ENCODE assay signal across 18 cellular contexts in genomic region chr16:11342021-11342855, GRCh38. TPM values are rescaled to one million over a fixed set of nuclear protein-coding genes. Genes with fewer than 3 reads are reported as not detected.
A peak's percentile ranks its signal among the peaks of the same experiment; 100 is the strongest.
DNase-seq lines count a peak whose midpoint lies in the region; ATAC-seq and TF ChIP-seq lines count a peak whose summit lies in the region.
"Had no signal": no experiment of that assay in that cellular context is flagged by ENCODE, and none has a peak within 500 bp of the region (broad histone marks: within the 10 kb centered on the region; RNA-seq: fewer than 3 reads in every experiment).

No MANE protein-coding gene starts in this region.

- H3K27me3 Mint-ChIP-seq in activated CD4-positive, alpha-beta T cell treated with anti-CD3 and anti-CD28 coated beads, Interleukin-2, amount 10 ng/mL, durations not matched to agents 7 days and 5 days, result no peaks in the 10 kb centered on the region
- no peaks in the 10 kb centered on the region for H3K27me3 Mint-ChIP-seq in T-helper 17 cell
- H3K27me3 Mint-ChIP-seq in endodermal cell (ENCODE audit: insufficient read depth), result peaks cover 2% of the 10 kb centered on the region
- H3K27me3 Mint-ChIP-seq in stimulated activated memory B cell treated with anti-CD40 and anti-IgM and Interleukin-4, amounts not matched to agents 10 μg/mL and 1 μg/mL and 100 μg/mL, for 72 hours, result no peaks in the 10 kb centered on the region

- peak overlapping the region; percentile 65 for H3K27ac Mint-ChIP-seq in activated CD4-positive, alpha-beta T cell treated with anti-CD3 and anti-CD28 coated beads, Interleukin-2, amount 10 ng/mL, durations not matched to agents 7 days and 5 days
- peak overlapping the region; percentile 8 for H3K27ac Mint-ChIP-seq in T-helper 17 cell
- peak overlapping the region; percentile 6 for H3K27ac Mint-ChIP-seq in endodermal cell
- peak overlapping the region; percentile 46 for H3K27ac Mint-ChIP-seq in stimulated activated memory B cell treated with anti-CD40 and anti-IgM and Interleukin-4, amounts not matched to agents 10 μg/mL and 1 μg/mL and 100 μg/mL, for 72 hours

- no peak overlapping the region for H3K27ac ChIP-seq in endodermal cell (ENCODE audit: low read depth, low read length)
- H3K27ac ChIP-seq: esophagus muscularis mucosa, neutrophil, right atrium auricular region, stomach, upper lobe of left lung had no signal

- H3K9me3 Mint-ChIP-seq in activated CD4-positive, alpha-beta T cell treated with anti-CD3 and anti-CD28 coated beads, Interleukin-2, amount 10 ng/mL, durations not matched to agents 7 days and 5 days, result no peaks in the 10 kb centered on the region
- peaks cover 8% of the 10 kb centered on the region for H3K9me3 Mint-ChIP-seq in endodermal cell
- no peaks in the 10 kb centered on the region for H3K9me3 Mint-ChIP-seq in stimulated activated memory B cell treated with anti-CD40 and anti-IgM and Interleukin-4, amounts not matched to agents 10 μg/mL and 1 μg/mL and 100 μg/mL, for 72 hours

- WGBS in endodermal cell (ENCODE audit: insufficient coverage in 1 of 2, insufficient read length in 1 of 2), 2 experiments, result 69 to 90% methylated on average over 2 to 5 of the region's 5 CpGs

- POLR2A ChIA-PET in activated CD4-positive, alpha-beta T cell treated with anti-CD3 and anti-CD28 coated beads, Interleukin-2, amount 10 ng/mL, durations not matched to agents 7 days and 5 days (lab: Charles Lee), result no interaction called here

- no peak for TF ChIP-seq CTCF in endodermal cell (conservative IDR thresholded peaks at IDR 0.05)

- CTCF ChIA-PET in activated CD4-positive, alpha-beta T cell treated with anti-CD3 and anti-CD28 coated beads, Interleukin-2, amount 10 ng/mL, durations not matched to agents 7 days and 5 days (lab: Charles Lee), result no interaction called here

- no peak for ATAC-seq in T-helper 17 cell
- ATAC-seq in stimulated activated memory B cell treated with anti-CD40 and anti-IgM and Interleukin-4, amounts not matched to agents 10 μg/mL and 1 μg/mL and 100 μg/mL, for 72 hours, result no peak
- ATAC-seq in HG03135 (IDR thresholded peaks at IDR 0.05; ENCODE audit: unreplicated experiment), result no peak
- ATAC-seq: mucosa of descending colon had no signal

- peaks cover 43% of the 10 kb centered on the region for H3K4me1 Mint-ChIP-seq in activated CD4-positive, alpha-beta T cell treated with anti-CD3 and anti-CD28 coated beads, Interleukin-2, amount 10 ng/mL, durations not matched to agents 7 days and 5 days
- H3K4me1 Mint-ChIP-seq in T-helper 17 cell, result peaks cover 6% of the 10 kb centered on the region
- peaks cover 15% of the 10 kb centered on the region for H3K4me1 Mint-ChIP-seq in endodermal cell
- H3K4me1 Mint-ChIP-seq in stimulated activated memory B cell treated with anti-CD40 and anti-IgM and Interleukin-4, amounts not matched to agents 10 μg/mL and 1 μg/mL and 100 μg/mL, for 72 hours, result peaks cover 24% of the 10 kb centered on the region

- peaks cover 16% of the 10 kb centered on the region for H3K36me3 Mint-ChIP-seq in activated CD4-positive, alpha-beta T cell treated with anti-CD3 and anti-CD28 coated beads, Interleukin-2, amount 10 ng/mL, durations not matched to agents 7 days and 5 days (ENCODE audit: low read depth)
- H3K36me3 Mint-ChIP-seq in T-helper 17 cell (ENCODE audit: low read depth) (no peaks in the 10 kb centered on the region), endodermal cell (ENCODE audit: low read depth) (peaks cover 14% of the 10 kb centered on the region)
- no peaks in the 10 kb centered on the region for H3K36me3 Mint-ChIP-seq in stimulated activated memory B cell treated with anti-CD40 and anti-IgM and Interleukin-4, amounts not matched to agents 10 μg/mL and 1 μg/mL and 100 μg/mL, for 72 hours

- H3K9me3 ChIP-seq in T-helper 17 cell (ENCODE audit: control insufficient read depth, low read length, poor library complexity, severe bottlenecking) (no peaks in the 10 kb centered on the region), endodermal cell (ENCODE audit: control insufficient read depth, low read length) (no peaks in the 10 kb centered on the region)
- H3K9me3 ChIP-seq: esophagus muscularis mucosa, mucosa of descending colon, neutrophil, right atrium auricular region, stomach, upper lobe of left lung had no signal

- no peak overlapping the region for H3K4me3 Mint-ChIP-seq in activated CD4-positive, alpha-beta T cell treated with anti-CD3 and anti-CD28 coated beads, Interleukin-2, amount 10 ng/mL, durations not matched to agents 7 days and 5 days
- no peak overlapping the region for H3K4me3 Mint-ChIP-seq in T-helper 17 cell
- no peak overlapping the region for H3K4me3 Mint-ChIP-seq in endodermal cell
- no peak overlapping the region for H3K4me3 Mint-ChIP-seq in stimulated activated memory B cell treated with anti-CD40 and anti-IgM and Interleukin-4, amounts not matched to agents 10 μg/mL and 1 μg/mL and 100 μg/mL, for 72 hours

- H3K4me1 ChIP-seq in endodermal cell (ENCODE audit: control insufficient read depth, insufficient read depth, low read length), result peaks cover 3% of the 10 kb centered on the region

- no peak overlapping the region for H3K4me3 ChIP-seq in endodermal cell (ENCODE audit: low read length)
- H3K4me3 ChIP-seq: esophagus muscularis mucosa, mucosa of descending colon, right atrium auricular region, stomach, upper lobe of left lung had no signal

- no peaks in the 10 kb centered on the region for H3K36me3 ChIP-seq in endodermal cell (ENCODE audit: control insufficient read depth, insufficient read depth, low read length)
- H3K36me3 ChIP-seq: esophagus muscularis mucosa, neutrophil, right atrium auricular region, stomach, upper lobe of left lung had no signal

- DNase-seq in activated CD4-positive, alpha-beta T cell treated with anti-CD3 and anti-CD28 coated beads, Interleukin-2, amount 10 ng/mL, durations not matched to agents 7 days and 5 days, result no peak
- no peak for DNase-seq in activated CD4-positive, alpha-beta T cell treated with anti-CD3 and anti-CD28 coated beads for 1 hour
- DNase-seq in T-helper 17 cell (no peak), endodermal cell (no peak), GM19240 (ENCODE audit: insufficient read length, low spot score) (no peak), NCI-H1092 treated with DMSO at 0.1 percent for 48 hours (lab: John Stamatoyannopoulos, UW) (no peak)
- DNase-seq: C1 segment of cervical spinal cord; central memory CD4-positive, alpha-beta T cell; NCI-H69; stomach; SW 1271; upper lobe of left lung had no signal

- no peaks in the 10 kb centered on the region for H3K27me3 ChIP-seq in endodermal cell (ENCODE audit: control insufficient read depth, insufficient read depth, low read length, poor library complexity, severe bottlenecking)
- H3K27me3 ChIP-seq: esophagus muscularis mucosa, neutrophil, right atrium auricular region, stomach, upper lobe of left lung had no signal

- H3K9ac ChIP-seq in endodermal cell (ENCODE audit: extremely low read depth, low read length, poor library complexity, severe bottlenecking), result no peak overlapping the region

RNA-seq across cellular contexts. Expression of gene RMI2, which starts 3.0 kb away (rescaled TPM):
- total RNA-seq in activated CD4-positive, alpha-beta T cell treated with anti-CD3 and anti-CD28 coated beads, Interleukin-2, amount 10 ng/mL, durations not matched to agents 7 days and 5 days, result 10 to 100 TPM; 53.5 to 55.1 TPM
- total RNA-seq in T-helper 17 cell, result 1 to 10 TPM; 1.4 to 2.1 TPM
- total RNA-seq in endodermal cell, result 10 to 100 TPM; 55.2 to 62.3 TPM
- polyA plus RNA-seq in endodermal cell (2013, experiment 1 of 2), result 48.6 TPM
- 43.6 TPM for polyA plus RNA-seq in endodermal cell (2013, experiment 2 of 2)

Comparison
In these comparisons a context has a peak if more than half of its experiments do, and no peak if none do; other contexts are left out.
1. H3K27ac Mint-ChIP-seq: peak in every context shown above with its lines; median percentile 65 in activated CD4-positive, alpha-beta T cell treated with anti-CD3 and anti-CD28 coated beads, Interleukin-2, amount 10 ng/mL, durations not matched to agents 7 days and 5 days; 46 in stimulated activated memory B cell treated with anti-CD40 and anti-IgM and Interleukin-4, amounts not matched to agents 10 μg/mL and 1 μg/mL and 100 μg/mL, for 72 hours; 8 in T-helper 17 cell; 6 in endodermal cell.
2. RNA of gene RMI2, which starts 3.0 kb away (total RNA-seq): 55.2 to 62.3 TPM in endodermal cell and 53.5 to 55.1 TPM in activated CD4-positive, alpha-beta T cell treated with anti-CD3 and anti-CD28 coated beads, Interleukin-2, amount 10 ng/mL, durations not matched to agents 7 days and 5 days; 1.4 to 2.1 TPM in T-helper 17 cell; every median in the first group is over 10 times any median in the second.